Comparison of ENCODE assay signal across 10 cellular contexts in genomic region chr9:72577212-72577753, GRCh38. TPM values are rescaled to one million over a fixed set of nuclear protein-coding genes. Genes with fewer than 3 reads are reported as not detected.
DNase-seq lines count a peak whose midpoint lies in the region; ATAC-seq and TF ChIP-seq lines count a peak whose summit lies in the region.
"Had no signal": no experiment of that assay in that cellular context is flagged by ENCODE, and none has a peak within 500 bp of the region (broad histone marks: within the 10 kb centered on the region; RNA-seq: fewer than 3 reads in every experiment).

No MANE protein-coding gene starts in this region.

- H3K36me3 ChIP-seq in left ventricle myocardium inferior, result no peaks in the 10 kb centered on the region
- H3K36me3 ChIP-seq in subcutaneous abdominal adipose tissue (ENCODE audit: control insufficient read depth in 5 of 5, insufficient read depth in 5 of 5, low read length in 5 of 5), result no peaks in the 10 kb centered on the region
- H3K36me3 ChIP-seq in Caco-2 (ENCODE audit: control insufficient read depth, insufficient read depth, low read length), result no peaks in the 10 kb centered on the region

- peak overlapping the region in 4 of 5 donors; percentile 39 to 72 (median 58) for H3K9ac ChIP-seq in subcutaneous abdominal adipose tissue (ENCODE audit: low read length in 5 of 5)

- H3K27me3 ChIP-seq in left ventricle myocardium inferior (ENCODE audit: low read depth) (no peaks in the 10 kb centered on the region), subcutaneous abdominal adipose tissue (ENCODE audit: control insufficient read depth in 5 of 5, insufficient read depth in 4 of 5, low read length in 5 of 5) (no peaks in the 10 kb centered on the region), Caco-2 (replicated peaks; ENCODE audit: control insufficient read depth, insufficient read depth, low read length) (no peaks in the 10 kb centered on the region)

- ATAC-seq in HG03159 (IDR thresholded peaks at IDR 0.05; ENCODE audit: unreplicated experiment) (no peak), GM19455 (IDR thresholded peaks at IDR 0.05; ENCODE audit: unreplicated experiment) (no peak)

- POLR2A ChIA-PET in Caco-2 (lab: Charles Lee), result no interaction called here

- intact Hi-C loops in left ventricle myocardium inferior (cut with micrococcal nuclease) (loop anchor here (10.0 kb wide), 1 partner anchor 212 kb away; the partner anchor contains the start of gene ZFAND5), Caco-2 (cut with micrococcal nuclease; ENCODE audit: unreplicated experiment) (no loop called here)

- H3K36me3 Mint-ChIP-seq in Caco-2 (ENCODE audit: insufficient read depth, unreplicated experiment), result no peaks in the 10 kb centered on the region

- H3K27ac Mint-ChIP-seq in Caco-2 (ENCODE audit: unreplicated experiment), result no peak overlapping the region

- H3K4me3 Mint-ChIP-seq in Caco-2 (ENCODE audit: unreplicated experiment), result no peak overlapping the region

- peaks cover 51% of the 10 kb centered on the region for H3K4me1 ChIP-seq in left ventricle myocardium inferior
- H3K4me1 ChIP-seq in subcutaneous abdominal adipose tissue (ENCODE audit: control insufficient read depth in 5 of 5, insufficient read depth in 5 of 5, low read length in 5 of 5), result peaks cover 3 to 42% (median 39%) of the 10 kb centered on the region in 5 donors
- H3K4me1 ChIP-seq in Caco-2, result no peaks in the 10 kb centered on the region

- H3K4me3 ChIP-seq in left ventricle myocardium inferior, result peak overlapping the region; percentile 43
- H3K4me3 ChIP-seq in subcutaneous abdominal adipose tissue (ENCODE audit: low read depth in 1 of 5, low read length in 5 of 5), result peak overlapping the region in 4 of 5 donors; percentile 8 to 43 (median 36)
- H3K4me3 ChIP-seq in Caco-2 (ENCODE audit: low read depth, low read length), result no peak overlapping the region

- peak overlapping the region; percentile 85 for H3K27ac ChIP-seq in left ventricle myocardium inferior (replicated peaks)
- H3K27ac ChIP-seq in subcutaneous abdominal adipose tissue (ENCODE audit: low read depth, low read length), result peak overlapping the region; percentile 94

- peak; percentile 64 for DNase-seq in HPDE6-E6E7 (ENCODE audit: extremely low spot score)
- peak; percentile 46 for DNase-seq in amniotic stem cell (lab: John Stamatoyannopoulos, UW)
- no peak for DNase-seq in left ventricle myocardium inferior
- no peak for DNase-seq in GDM1 (lab: John Stamatoyannopoulos, UW)
- no peak for DNase-seq in Caco-2
- DNase-seq: activated CD8-positive, alpha-beta memory T cell treated with anti-CD3 and anti-CD28 coated beads, Interleukin-2, amount 50 U/mL, for 4 hours; NCI-H1092 had no signal

- H3K9me3 Mint-ChIP-seq in Caco-2 (ENCODE audit: unreplicated experiment), result no peaks in the 10 kb centered on the region

- H3K9me3 ChIP-seq in left ventricle myocardium inferior (replicated peaks) (no peaks in the 10 kb centered on the region), subcutaneous abdominal adipose tissue (ENCODE audit: control insufficient read depth in 5 of 5, low read length in 5 of 5) (no peaks in the 10 kb centered on the region), Caco-2 (no peaks in the 10 kb centered on the region)

- no peaks in the 10 kb centered on the region for H3K4me1 Mint-ChIP-seq in Caco-2 (ENCODE audit: low read depth, unreplicated experiment)

- no peaks in the 10 kb centered on the region for H3K27me3 Mint-ChIP-seq in Caco-2 (ENCODE audit: insufficient read depth, unreplicated experiment)

- no peak for TF ChIP-seq CTCF in left ventricle myocardium inferior (IDR thresholded peaks at IDR 0.05; ENCODE audit: borderline replicate concordance)
- no peak for TF ChIP-seq CTCF in Caco-2 (IDR thresholded peaks at IDR 0.05; ENCODE audit: insufficient read depth in 1 of 2, low read depth in 1 of 2, low read length in 1 of 2, severe bottlenecking in 1 of 2, unreplicated experiment in 1 of 2)

- no TSS peak for BruUV-seq in Caco-2 (replicated peaks; lab: Mats Ljungman, UMichigan)

- CTCF ChIA-PET in Caco-2 (lab: Charles Lee), result no interaction called here

RNA-seq across cellular contexts. Expression of gene TMC1, which starts 55.9 kb away (rescaled TPM):
- total RNA-seq in left ventricle myocardium inferior (0.25 TPM), Caco-2 (2022) (not detected in 2 replicates)

Comparison
In these comparisons a context has a peak if more than half of its experiments do, and no peak if none do; other contexts are left out.
1. DNase-seq: peak in HPDE6-E6E7 (single experiment) and amniotic stem cell (single experiment); none in left ventricle myocardium inferior (single experiment), GDM1 (single experiment) and Caco-2 (0 of 2).